In genomic region chr7:117872565-117873055, GRCh38 we compare ENCODE assay signal across 8 cellular contexts. TPM values are rescaled to one million over a fixed set of nuclear protein-coding genes. Genes with fewer than 3 reads are reported as not detected.
DNase-seq lines count a peak whose midpoint lies in the region; ATAC-seq and TF ChIP-seq lines count a peak whose summit lies in the region.
"Had no signal": no experiment of that assay in that cellular context is flagged by ENCODE, and none has a peak within 500 bp of the region (broad histone marks: within the 10 kb centered on the region; RNA-seq: fewer than 3 reads in every experiment).

No MANE protein-coding gene starts in this region.

- H3K4me1 Mint-ChIP-seq in neural crest cell: peaks cover 46% of the 10 kb centered on the region

- BruUV-seq in HCT116 (replicated peaks; lab: Mats Ljungman, UMichigan): no TSS peak

- intact Hi-C loops in HCT116 (cut with micrococcal nuclease): no loop called here

- peak overlapping the region; percentile 95 for H3K4me2 ChIP-seq in HCT116 (ENCODE audit: low read length)

- DNase-seq in HCT116 (ENCODE audit: low read depth, low spot score): peak; percentile 6
- peak; percentile 33 for DNase-seq in SW480 (ENCODE audit: low spot score)
- peak; percentile 2 for DNase-seq in foreskin melanocyte
- DNase-seq in neural crest cell (ENCODE audit: low read depth, low spot score): peak; percentile 20
- DNase-seq in ureter (ENCODE audit: low spot score): no peak
- no peak for DNase-seq in NOMO-1 treated with DMSO at 0.1 percent for 48 hours (lab: John Stamatoyannopoulos, UW; ENCODE audit: unreplicated experiment)

- H3K9me3 ChIP-seq in HCT116 (ENCODE audit: control insufficient read depth in 1 of 2, insufficient read depth in 1 of 2, low read depth in 1 of 2, low read length in 2 of 2): no peaks in the 10 kb centered on the region

- RAD21 ChIA-PET in HCT116 (lab: Charles Lee; ENCODE audit: low non-redundant PET in 1 of 2, low total read pairs in 2 of 2, uncharacterized antibody in 2 of 2, unreplicated experiment in 2 of 2): no interaction called here

- H3K4me3 ChIP-seq in HCT116 (replicated peaks in 1 of 2; ENCODE audit: low read depth in 1 of 2, low read length in 2 of 2): peak overlapping the region; percentile 81 to 93

- H3K27ac ChIP-seq in HCT116 (ENCODE audit: low read depth, low read length): peak overlapping the region; percentile 58

- no peaks in the 10 kb centered on the region for H3K36me3 ChIP-seq in HCT116 (ENCODE audit: control insufficient read depth in 1 of 2, insufficient read depth in 2 of 2, low read length in 2 of 2)

- no peaks in the 10 kb centered on the region for H3K9me2 ChIP-seq in HCT116 (ENCODE audit: insufficient read depth)

- peaks cover 22% of the 10 kb centered on the region for H3K27me3 Mint-ChIP-seq in neural crest cell (ENCODE audit: low read depth)

- peaks cover 4% of the 10 kb centered on the region; the same call in 1 of the 2 replicates for H3K79me2 ChIP-seq in HCT116 (ENCODE audit: insufficient read depth, low read length)

- H3K4me3 Mint-ChIP-seq in neural crest cell: peak overlapping the region; percentile 93

- ATAC-seq in HCT116 (peak; percentile 61), GM18873 (IDR thresholded peaks at IDR 0.05; ENCODE audit: low FRiP score, unreplicated experiment) (no peak)

- peak overlapping the region; percentile 69 for H3K9ac ChIP-seq in HCT116 (ENCODE audit: low read length)

- CTCF ChIA-PET in HCT116 (lab: Charles Lee): interaction anchor here (1.2 kb wide), 1 partner anchor 90 kb away, joined by 3 read pairs; no protein-coding TSS in a partner anchor

- peak overlapping the region; percentile 73 for H3K27ac Mint-ChIP-seq in neural crest cell (ENCODE audit: unreplicated experiment)

- H3K36me3 Mint-ChIP-seq in neural crest cell (ENCODE audit: low read depth): no peaks in the 10 kb centered on the region

- TF ChIP-seq CTCF in HCT116 (IDR thresholded peaks at IDR 0.05 in 2 of 3, conservative IDR thresholded peaks at IDR 0.05 in 1 of 3; ENCODE audit: borderline replicate concordance in 1 of 3, insufficient read depth in 1 of 3, low read depth in 2 of 3, low read length in 2 of 3) (peak in 1 of 3 experiments; percentile 2; a peak in 2 of 6 replicates), neural crest cell (conservative IDR thresholded peaks at IDR 0.05) (no peak)

- TF ChIP-seq RAD21 in HCT116 (IDR thresholded peaks at IDR 0.05; ENCODE audit: low read depth): peak; percentile 15; the same call in 1 of the 2 replicates

- H3K27me3 ChIP-seq in HCT116 (ENCODE audit: insufficient read depth, low read length): no peaks in the 10 kb centered on the region

- POLR2A ChIA-PET in HCT116 (lab: Charles Lee): no interaction called here

- no peaks in the 10 kb centered on the region; the same call in 1 of the 2 replicates for H4K20me1 ChIP-seq in HCT116 (ENCODE audit: insufficient read depth)

- H3K4me1 ChIP-seq in HCT116 (ENCODE audit: control insufficient read depth in 1 of 2, insufficient read depth in 2 of 2, low read length in 2 of 2): peaks cover 7 to 29% of the 10 kb centered on the region in 2 experiments

- H3K9me3 Mint-ChIP-seq in neural crest cell: no peaks in the 10 kb centered on the region

- no peak for TF ChIP-seq POLR2A in HCT116 (IDR thresholded peaks at IDR 0.05; ENCODE audit: borderline replicate concordance, extremely low read depth, insufficient read depth, insufficient read length)

- H2AFZ ChIP-seq in HCT116 (ENCODE audit: low read depth, low read length, poor library complexity, severe bottlenecking): peak overlapping the region; percentile 67

TF ChIP-seq in HCT116, 20 proteins besides CTCF, POLR2A, EP300 and RAD21:
- TF ChIP-seq ZNF274 (IDR thresholded peaks at IDR 0.05; ENCODE audit: low read depth, low read length) (no peak), JUND (IDR thresholded peaks at IDR 0.05) (no peak), REST (IDR thresholded peaks at IDR 0.05; ENCODE audit: low read depth) (no peak), CBX3 (IDR thresholded peaks at IDR 0.05; ENCODE audit: low read depth) (no peak), POLR2AphosphoS5 (IDR thresholded peaks at IDR 0.05; ENCODE audit: low read depth, low read length) (no peak), SIN3A (IDR thresholded peaks at IDR 0.05; ENCODE audit: low read depth) (no peak), ZBTB33 (IDR thresholded peaks at IDR 0.05; ENCODE audit: extremely low read depth, insufficient replicate concordance, low read length) (no peak), CEBPB (IDR thresholded peaks at IDR 0.05; ENCODE audit: low read depth) (no peak), EZH2phosphoT487 (IDR thresholded peaks at IDR 0.05; ENCODE audit: borderline replicate concordance) (no peak), EGR1 (IDR thresholded peaks at IDR 0.05; ENCODE audit: low read depth) (no peak), ZFX (IDR thresholded peaks at IDR 0.05) (no peak; the same call in 1 of the 2 replicates), MAX (IDR thresholded peaks at IDR 0.05) (no peak), YY1 (IDR thresholded peaks at IDR 0.05; ENCODE audit: extremely low read depth, insufficient replicate concordance, low read depth, low read length) (no peak)

RNA-seq across cellular contexts. Expression of gene CTTNBP2, which starts 0.6 kb away (rescaled TPM):
- total RNA-seq in HCT116 (2021; ENCODE audit: unreplicated experiment): 5.4 TPM
- 1.6 and 2.3 TPM in 2 replicates for polyA plus RNA-seq in HCT116 (2012)
- 9.9 and 12.5 TPM in 2 replicates for total RNA-seq in neural crest cell
- 16.6 TPM for total RNA-seq in ureter
- total RNA-seq: T-helper 1 cell treated with Interleukin-12 subunit alpha and Interleukin-12 subunit beta and Interleukin-4 antibody, amounts not matched to agents 30 ng/mL and 1 ng/mL, for 36 hours had no signal

Comparison
In these comparisons a context has a peak if more than half of its experiments do, and no peak if none do; other contexts are left out.
1. DNase-seq: peak in HCT116 (single experiment), SW480 (single experiment), foreskin melanocyte (single experiment) and neural crest cell (single experiment); none in ureter (single experiment) and NOMO-1 treated with DMSO at 0.1 percent for 48 hours (single experiment).